ENCODE assay signal across 1 cellular context in the genomic region with DNA sequence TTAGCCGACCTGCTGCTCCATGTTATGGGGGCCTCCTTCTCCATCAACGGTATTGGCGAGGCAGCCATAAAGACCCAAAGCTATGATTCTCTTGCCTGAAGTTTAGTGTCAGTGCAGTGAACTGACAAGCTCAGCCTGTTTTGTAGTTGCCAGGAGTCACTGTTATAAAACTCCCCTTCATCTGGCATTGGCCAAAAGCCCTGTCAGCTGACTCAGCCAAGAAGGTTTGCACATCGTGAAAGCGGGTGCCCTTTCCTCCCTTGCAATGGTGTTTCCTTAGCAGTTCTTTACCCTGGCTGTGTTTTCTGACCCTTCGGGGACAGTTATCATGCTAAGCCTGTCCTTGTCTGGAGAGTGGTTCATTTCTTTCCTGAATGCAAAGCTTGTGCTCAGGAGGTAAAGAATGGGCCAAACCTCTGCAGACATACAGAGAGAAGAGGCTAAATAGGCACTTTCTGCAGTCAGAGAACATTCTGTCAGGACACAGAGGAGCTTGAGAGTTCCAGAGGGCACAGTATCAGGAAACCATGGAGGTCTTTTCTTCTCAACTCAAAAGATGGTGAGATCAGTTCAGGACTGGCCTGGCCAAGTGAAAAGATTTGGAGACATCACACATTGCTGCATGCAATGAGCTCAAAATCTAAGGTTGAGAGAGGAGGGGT.
TF ChIP-seq lines count a peak whose summit lies in the region.

No MANE protein-coding gene starts in this region.

TF ChIP-seq in H1, 55 proteins besides CTCF, POLR2A, EP300 and RAD21:
- TF ChIP-seq NRF1 (IDR thresholded peaks at IDR 0.05; ENCODE audit: low read depth, low read length) (no peak), SIX5 (IDR thresholded peaks at IDR 0.05; ENCODE audit: low read depth, low read length) (no peak), CHD7 (IDR thresholded peaks at IDR 0.05; ENCODE audit: insufficient replicate concordance, low read length) (no peak), GTF2F1 (IDR thresholded peaks at IDR 0.05; ENCODE audit: borderline replicate concordance, low read depth, low read length) (no peak), CBX5 (IDR thresholded peaks at IDR 0.05; ENCODE audit: low read depth, low read length) (no peak), RNF2 (IDR thresholded peaks at IDR 0.05; ENCODE audit: borderline replicate concordance, low read depth, low read length, missing control alignments, poor library complexity, severe bottlenecking) (no peak)
TF ChIP-seq in H1: peak in this region for 0.
